3 cellular contexts compared by ENCODE assay signal in genomic region chr2:235458839-235459273, GRCh38.
TF ChIP-seq lines count a peak whose summit lies in the region.

No MANE protein-coding gene starts in this region.

TF ChIP-seq in Ishikawa, 13 proteins besides CTCF, POLR2A, EP300 and RAD21:
- peak; percentile 69 for TF ChIP-seq USF1 (IDR thresholded peaks at IDR 0.05)
- TF ChIP-seq NFIC (IDR thresholded peaks at IDR 0.05): peak; percentile 85
- TF ChIP-seq EGR1 (IDR thresholded peaks at IDR 0.05): no peak
- no peak for TF ChIP-seq FOXM1 (IDR thresholded peaks at IDR 0.05; ENCODE audit: borderline replicate concordance, low read depth)
- peak; percentile 60; the same call in 1 of the 2 replicates for TF ChIP-seq TCF12 (IDR thresholded peaks at IDR 0.05; ENCODE audit: low read depth)
- TF ChIP-seq REST (IDR thresholded peaks at IDR 0.05; ENCODE audit: low read depth): no peak
- peak; percentile 96 for TF ChIP-seq TEAD4 (IDR thresholded peaks at IDR 0.05)
- TF ChIP-seq CEBPB (IDR thresholded peaks at IDR 0.05): peak; percentile 99
- TF ChIP-seq TAF1 (IDR thresholded peaks at IDR 0.05; ENCODE audit: low read depth): no peak
- TF ChIP-seq MAX (IDR thresholded peaks at IDR 0.05): 0 out of 2 replicates have a peak, but pooled peaks have one; percentile 23
- no peak for TF ChIP-seq YY1 (IDR thresholded peaks at IDR 0.05; ENCODE audit: low read depth)
- no peak for TF ChIP-seq ZBTB7A (IDR thresholded peaks at IDR 0.05; ENCODE audit: low read depth)

TF ChIP-seq in K562, 482 proteins besides CTCF, POLR2A, EP300 and RAD21 (continued from another document):
- peak; percentile 66 for TF ChIP-seq NFIC (IDR thresholded peaks at IDR 0.05)
- peak; percentile 90 for TF ChIP-seq ZBTB33 (CRISPR knock-in tag; IDR thresholded peaks at IDR 0.05)
- peak; percentile 26; the same call in 1 of the 2 replicates for TF ChIP-seq CBFA2T3 (IDR thresholded peaks at IDR 0.05)
- TF ChIP-seq ZBTB12 (CRISPR knock-in tag; IDR thresholded peaks at IDR 0.05): no peak
- TF ChIP-seq HDAC1 (IDR thresholded peaks at IDR 0.05): 0 out of 4 replicates have a peak, but pooled peaks of 1 of the 2 experiments have one; percentile 27
- TF ChIP-seq CEBPB (tag; IDR thresholded peaks at IDR 0.05): peak; percentile 83
- TF ChIP-seq PBX2 (CRISPR knock-in tag; IDR thresholded peaks at IDR 0.05; ENCODE audit: low read depth): no peak
- peak; percentile 42; the same call in 1 of the 2 replicates for TF ChIP-seq PBX2 (tag; conservative IDR thresholded peaks at IDR 0.05; ENCODE audit: low read depth)
- TF ChIP-seq HDAC2 (IDR thresholded peaks at IDR 0.05): 0 out of 2 replicates have a peak, but pooled peaks have one; percentile 23
- no peak for TF ChIP-seq CEBPG (CRISPR knock-in tag; IDR thresholded peaks at IDR 0.05)
- TF ChIP-seq CEBPG (tag; conservative IDR thresholded peaks at IDR 0.05 in 1 of 2, IDR thresholded peaks at IDR 0.05 in 1 of 2): peak; percentile 25 to 34; a peak in 1 of 4 replicates

TF ChIP-seq in HepG2, 621 proteins besides CTCF, POLR2A, EP300 and RAD21 (continues in another document):
- TF ChIP-seq ARID5B (CRISPR knock-in tag; IDR thresholded peaks at IDR 0.05): peak; percentile 59; the same call in 1 of the 2 replicates
- no peak for TF ChIP-seq MLXIP (CRISPR knock-in tag; IDR thresholded peaks at IDR 0.05; ENCODE audit: borderline replicate concordance)
- TF ChIP-seq REL (CRISPR knock-in tag; conservative IDR thresholded peaks at IDR 0.05): no peak
- 0 out of 2 replicates have a peak, but pooled peaks have one; percentile 37 for TF ChIP-seq ETV5 (CRISPR knock-in tag; IDR thresholded peaks at IDR 0.05; ENCODE audit: borderline replicate concordance)
- TF ChIP-seq WIZ (CRISPR knock-in tag; IDR thresholded peaks at IDR 0.05): no peak
- TF ChIP-seq PHF21A (CRISPR knock-in tag; IDR thresholded peaks at IDR 0.05): no peak
- TF ChIP-seq GATAD2A (CRISPR knock-in tag; IDR thresholded peaks at IDR 0.05): peak; percentile 68; the same call in 1 of the 2 replicates
- TF ChIP-seq HNF4A (CRISPR knock-in tag; IDR thresholded peaks at IDR 0.05): peak; percentile 36; the same call in 1 of the 2 replicates
- TF ChIP-seq ZHX2 (IDR thresholded peaks at IDR 0.05; ENCODE audit: low read depth): no peak
- no peak for TF ChIP-seq ZHX2 (CRISPR knock-in tag; IDR thresholded peaks at IDR 0.05; ENCODE audit: borderline replicate concordance)
- no peak for TF ChIP-seq ARNT (IDR thresholded peaks at IDR 0.05)
- TF ChIP-seq ZNF180 (CRISPR knock-in tag; IDR thresholded peaks at IDR 0.05; ENCODE audit: borderline replicate concordance, low read depth): no peak
- TF ChIP-seq ZEB1 (IDR thresholded peaks at IDR 0.05; ENCODE audit: insufficient replicate concordance, low read depth): no peak
- TF ChIP-seq EHMT2 (IDR thresholded peaks at IDR 0.05; ENCODE audit: borderline replicate concordance, low read depth, low read length): no peak
- peak; percentile 68 for TF ChIP-seq FOSL2 (CRISPR knock-in tag; IDR thresholded peaks at IDR 0.05)
- TF ChIP-seq THAP7 (CRISPR knock-in tag; IDR thresholded peaks at IDR 0.05): no peak
- no peak for TF ChIP-seq SOX13 (IDR thresholded peaks at IDR 0.05)
- TF ChIP-seq SOX13 (CRISPR knock-in tag; conservative IDR thresholded peaks at IDR 0.05 in 1 of 2, IDR thresholded peaks at IDR 0.05 in 1 of 2): peak in 1 of 2 experiments; percentile 41; a peak in 2 of 4 replicates
- no peak for TF ChIP-seq TSC22D2 (CRISPR knock-in tag; IDR thresholded peaks at IDR 0.05; ENCODE audit: borderline replicate concordance)
- no peak for TF ChIP-seq ZNF275 (CRISPR knock-in tag; IDR thresholded peaks at IDR 0.05; ENCODE audit: borderline replicate concordance)
- TF ChIP-seq NR2F2 (IDR thresholded peaks at IDR 0.05; ENCODE audit: borderline replicate concordance, low read depth): no peak
- no peak for TF ChIP-seq MIXL1 (CRISPR knock-in tag; IDR thresholded peaks at IDR 0.05)
- TF ChIP-seq HOXA3 (CRISPR knock-in tag; IDR thresholded peaks at IDR 0.05): 0 out of 2 replicates have a peak, but pooled peaks have one; percentile 14
- TF ChIP-seq TEAD3 (CRISPR knock-in tag; optimal IDR thresholded peaks at IDR 0.05; ENCODE audit: borderline replicate concordance): peak; percentile 96
- TF ChIP-seq HDAC2 (CRISPR knock-in tag; IDR thresholded peaks at IDR 0.05): peak; percentile 35; the same call in 1 of the 2 replicates
